In the genomic region with DNA sequence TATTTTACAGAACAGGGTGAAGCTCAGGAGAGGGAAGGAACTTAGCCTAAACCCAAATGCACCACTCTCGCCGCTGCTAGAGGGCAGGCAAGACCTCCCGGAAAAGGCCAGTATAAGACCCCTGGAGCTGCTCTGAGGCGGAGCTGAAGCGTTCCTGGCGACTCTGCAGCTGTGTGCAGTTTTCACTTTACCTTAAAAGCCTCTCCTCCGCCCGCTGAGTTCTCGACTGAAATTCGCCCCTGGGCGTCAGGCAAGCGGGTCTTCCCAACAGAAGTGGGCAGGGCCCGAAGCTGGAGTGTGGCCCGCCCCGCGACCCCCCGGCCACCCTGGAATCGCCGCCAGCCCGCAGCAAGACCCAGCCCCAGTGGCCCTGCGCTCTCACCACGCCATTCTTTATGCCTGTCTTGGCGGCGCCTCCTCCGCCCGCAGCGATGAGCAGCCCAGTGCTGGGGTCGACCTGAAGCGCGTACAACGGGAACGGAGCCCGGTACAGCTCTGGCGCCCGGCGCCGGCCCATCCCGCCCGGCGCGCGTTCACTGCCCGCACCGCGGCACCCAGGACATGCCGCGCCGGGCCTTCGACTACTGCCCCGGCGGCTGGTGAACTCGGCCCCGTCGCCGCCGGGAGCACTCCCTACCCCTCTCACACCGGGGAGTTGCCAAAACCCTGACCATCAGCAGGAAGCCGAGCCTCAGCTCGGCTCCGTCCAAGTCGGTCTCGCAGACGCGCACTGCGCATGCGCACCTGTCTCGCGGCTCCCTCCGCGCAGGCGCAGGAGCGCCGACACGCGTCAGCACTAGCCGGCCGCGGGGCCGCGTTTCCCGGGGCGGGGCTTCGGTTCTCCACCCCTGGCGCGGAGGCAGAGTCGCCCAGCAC, we compare ENCODE assay signal across 8 cellular contexts. TPM values are rescaled to one million over a fixed set of nuclear protein-coding genes. Genes with fewer than 3 reads are reported as not detected.
DNase-seq lines count a peak whose midpoint lies in the region; TF ChIP-seq lines count a peak whose summit lies in the region.

A gene with protein sequence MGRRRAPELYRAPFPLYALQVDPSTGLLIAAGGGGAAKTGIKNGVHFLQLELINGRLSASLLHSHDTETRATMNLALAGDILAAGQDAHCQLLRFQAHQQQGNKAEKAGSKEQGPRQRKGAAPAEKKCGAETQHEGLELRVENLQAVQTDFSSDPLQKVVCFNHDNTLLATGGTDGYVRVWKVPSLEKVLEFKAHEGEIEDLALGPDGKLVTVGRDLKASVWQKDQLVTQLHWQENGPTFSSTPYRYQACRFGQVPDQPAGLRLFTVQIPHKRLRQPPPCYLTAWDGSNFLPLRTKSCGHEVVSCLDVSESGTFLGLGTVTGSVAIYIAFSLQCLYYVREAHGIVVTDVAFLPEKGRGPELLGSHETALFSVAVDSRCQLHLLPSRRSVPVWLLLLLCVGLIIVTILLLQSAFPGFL (minus strand): TSS at position 732 of the 876 bp plus-strand sequence. CDS start 215 bp downstream, at position 517.

- peak within 1 kb of the TSS; percentile 75 for H3K4me2 ChIP-seq in Loucy (ENCODE audit: low read depth, low read length, poor library complexity, severe bottlenecking)

- no peaks in the 10 kb centered on the region for H3K9me3 Mint-ChIP-seq in nephron
- H3K9me3 Mint-ChIP-seq in stimulated activated naive CD8-positive, alpha-beta T cell treated with anti-CD3 and anti-CD28 coated beads, Interleukin-15, Interleukin-2, amounts not matched to agents 100 ng/mL and 50 ng/mL, for 24 hours = no peaks in the 10 kb centered on the region

- peak within 1 kb of the TSS; percentile 68 to 95 (median 94) for H3K27ac Mint-ChIP-seq in nephron
- peak within 1 kb of the TSS; percentile 91 for H3K27ac Mint-ChIP-seq in stimulated activated naive CD8-positive, alpha-beta T cell treated with anti-CD3 and anti-CD28 coated beads, Interleukin-15, Interleukin-2, amounts not matched to agents 100 ng/mL and 50 ng/mL, for 24 hours

- peaks cover 28% of the 10 kb centered on the region for H3K36me3 Mint-ChIP-seq in nephron (ENCODE audit: low read depth)
- peaks cover 32% of the 10 kb centered on the region for H3K36me3 Mint-ChIP-seq in stimulated activated naive CD8-positive, alpha-beta T cell treated with anti-CD3 and anti-CD28 coated beads, Interleukin-15, Interleukin-2, amounts not matched to agents 100 ng/mL and 50 ng/mL, for 24 hours (ENCODE audit: low read depth)

- peaks cover 10% of the 10 kb centered on the region; the same call in 1 of the 2 replicates for H3K36me3 ChIP-seq in Loucy (ENCODE audit: insufficient read depth, low read length)

- no peaks in the 10 kb centered on the region for H3K9me3 ChIP-seq in Loucy (ENCODE audit: insufficient read depth, low read depth, low read length)

- peaks cover 10% of the 10 kb centered on the region for H4K20me1 ChIP-seq in Loucy (ENCODE audit: insufficient read depth, low read length, poor library complexity, severe bottlenecking)

- peaks cover 13% of the 10 kb centered on the region for H3K4me1 Mint-ChIP-seq in nephron
- peaks cover 25% of the 10 kb centered on the region for H3K4me1 Mint-ChIP-seq in stimulated activated naive CD8-positive, alpha-beta T cell treated with anti-CD3 and anti-CD28 coated beads, Interleukin-15, Interleukin-2, amounts not matched to agents 100 ng/mL and 50 ng/mL, for 24 hours (ENCODE audit: low read depth)

- peaks cover 4% of the 10 kb centered on the region for H3K27me3 ChIP-seq in Loucy (ENCODE audit: insufficient read depth, low read length, poor library complexity, severe bottlenecking)

- peak; percentile 92 for TF ChIP-seq POLR2A in Raji (IDR thresholded peaks at IDR 0.05; ENCODE audit: insufficient read depth, low read depth, low read length)

- H2AFZ ChIP-seq in Loucy (ENCODE audit: low read length) = peak within 1 kb of the TSS; percentile 98

- H3F3A ChIP-seq in Loucy (ENCODE audit: low read depth) = no peaks in the 10 kb centered on the region

- no peaks in the 10 kb centered on the region for H3K27me3 Mint-ChIP-seq in nephron (ENCODE audit: low read depth)
- H3K27me3 Mint-ChIP-seq in stimulated activated naive CD8-positive, alpha-beta T cell treated with anti-CD3 and anti-CD28 coated beads, Interleukin-15, Interleukin-2, amounts not matched to agents 100 ng/mL and 50 ng/mL, for 24 hours = no peaks in the 10 kb centered on the region

- H3K9me2 ChIP-seq in Loucy (replicated peaks; ENCODE audit: low read depth, low read length) = no peaks in the 10 kb centered on the region

- H3K4me3 Mint-ChIP-seq in nephron = peak within 1 kb of the TSS; percentile 91 to 97 (median 96)
- peak within 1 kb of the TSS; percentile 97 for H3K4me3 Mint-ChIP-seq in stimulated activated naive CD8-positive, alpha-beta T cell treated with anti-CD3 and anti-CD28 coated beads, Interleukin-15, Interleukin-2, amounts not matched to agents 100 ng/mL and 50 ng/mL, for 24 hours

- H3K9ac ChIP-seq in Loucy (ENCODE audit: low read depth, low read length, poor library complexity, severe bottlenecking) = peak within 1 kb of the TSS; percentile 90

- TF ChIP-seq CTCF in Loucy (conservative IDR thresholded peaks at IDR 0.05; ENCODE audit: low read length) = peak; percentile 47
- TF ChIP-seq CTCF in fibroblast of pulmonary artery (IDR thresholded peaks at IDR 0.05; ENCODE audit: low read length, missing control alignments) = peak; percentile 48
- TF ChIP-seq CTCF in nephron (IDR thresholded peaks at IDR 0.05; ENCODE audit: unreplicated experiment in 3 of 3) = peak; percentile 44 to 48 (median 47)

- H3K79me2 ChIP-seq in Loucy (ENCODE audit: insufficient read depth, low read length) = peaks cover 30% of the 10 kb centered on the region

- DNase-seq in EL (peak; percentile 94), H4 (ENCODE audit: low spot score) (peak; percentile 82), fibroblast of pulmonary artery (ENCODE audit: low read depth) (peak; percentile 96)
- DNase-seq in activated T-helper 9 cell treated with anti-CD3 and anti-CD28 coated beads, Interleukin-2, amount 50 U/mL, for 16 hours (ENCODE audit: low read depth) = peak; percentile 98

- H3K4me3 ChIP-seq in Loucy (ENCODE audit: low read length, poor library complexity, severe bottlenecking) = peak within 1 kb of the TSS; percentile 88
- H3K4me3 ChIP-seq in fibroblast of pulmonary artery (replicated peaks; ENCODE audit: low read depth, low read length) = peak within 1 kb of the TSS; percentile 92

- H3K4me1 ChIP-seq in Loucy (ENCODE audit: insufficient read depth, low read length, poor library complexity, severe bottlenecking) = peaks cover 22% of the 10 kb centered on the region

RNA-seq across cellular contexts. Expression of the gene that starts here (rescaled TPM):
- 37.0 and 51.9 TPM in 2 replicates for total RNA-seq in H4 (2014; rRNA removed; shearing (Covaris generic))

Comparison
In these comparisons a context has a peak if more than half of its experiments do, and no peak if none do; other contexts are left out.
1. Peak in every context shown above with its lines: DNase-seq and H3K4me3 ChIP-seq.